8 cellular contexts compared by ENCODE assay signal in the genomic region with DNA sequence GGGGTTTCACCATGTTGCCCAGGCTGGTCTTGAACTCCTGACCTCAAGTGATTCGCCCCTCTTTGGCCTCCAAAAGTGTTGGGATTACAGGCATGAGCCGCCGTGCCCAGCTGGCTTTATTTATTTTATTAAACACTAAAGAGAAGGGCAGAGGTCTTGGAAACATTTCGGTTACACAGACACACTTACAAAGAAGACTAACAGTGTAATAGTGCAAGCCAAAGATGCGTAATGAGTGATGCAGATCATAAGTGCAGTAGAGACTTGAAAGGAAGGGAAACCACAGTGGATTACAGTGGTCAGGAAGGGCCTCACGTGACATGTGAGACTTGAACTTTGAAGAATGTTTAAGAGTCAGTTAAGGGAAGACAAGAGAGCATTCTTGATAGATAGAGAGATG. TPM values are rescaled to one million over a fixed set of nuclear protein-coding genes. Genes with fewer than 3 reads are reported as not detected.
DNase-seq lines count a peak whose midpoint lies in the region; ATAC-seq and TF ChIP-seq lines count a peak whose summit lies in the region.

No MANE protein-coding gene starts in this region.

- peaks cover 5% of the 10 kb centered on the region for H3K9me3 Mint-ChIP-seq in CD4-positive, alpha-beta T cell
- no peaks in the 10 kb centered on the region for H3K9me3 Mint-ChIP-seq in activated naive CD4-positive, alpha-beta T cell treated with anti-CD3 and anti-CD28 coated beads for 36 hours
- H3K9me3 Mint-ChIP-seq in endothelial cell (ENCODE audit: unreplicated experiment) = no peaks in the 10 kb centered on the region

- peak; percentile 98 for ATAC-seq in CD4-positive, alpha-beta T cell (ENCODE audit: poor library complexity)
- peak; percentile 83 for ATAC-seq in GM21825 (IDR thresholded peaks at IDR 0.05; ENCODE audit: unreplicated experiment)
- no peak for ATAC-seq in left colon

- POLR2A ChIA-PET in CD4-positive, alpha-beta T cell (lab: Charles Lee) = interaction anchor here (0.9 to 2.2 kb wide), 4 partner anchors 12 to 398 kb away, joined by 3 to 16 read pairs (median 6); partner anchors contain the start of genes CDK17 and LTA4H

- H3K4me3 ChIP-seq in Peyer's patch (no peak overlapping the region), skeletal muscle cell (ENCODE audit: low read depth, low read length) (no peak overlapping the region)

- peak overlapping the region; percentile 75 for H3K27ac Mint-ChIP-seq in CD4-positive, alpha-beta T cell
- H3K27ac Mint-ChIP-seq in activated naive CD4-positive, alpha-beta T cell treated with anti-CD3 and anti-CD28 coated beads for 36 hours = peak overlapping the region; percentile 48
- H3K27ac Mint-ChIP-seq in endothelial cell (ENCODE audit: unreplicated experiment) = no peak overlapping the region

- no peaks in the 10 kb centered on the region for H3K27me3 ChIP-seq in CD4-positive, alpha-beta T cell (ENCODE audit: control insufficient read depth, insufficient read depth, low read length)
- no peaks in the 10 kb centered on the region for H3K27me3 ChIP-seq in Peyer's patch

- TF ChIP-seq CTCF in CD4-positive, alpha-beta T cell (IDR thresholded peaks at IDR 0.05) = no peak
- no peak for TF ChIP-seq CTCF in Peyer's patch (IDR thresholded peaks at IDR 0.05)
- TF ChIP-seq CTCF in endothelial cell (IDR thresholded peaks at IDR 0.05; ENCODE audit: unreplicated experiment) = no peak

- H3K4me1 Mint-ChIP-seq in CD4-positive, alpha-beta T cell (ENCODE audit: low read depth) = peaks cover 26% of the 10 kb centered on the region
- H3K4me1 Mint-ChIP-seq in activated naive CD4-positive, alpha-beta T cell treated with anti-CD3 and anti-CD28 coated beads for 36 hours (ENCODE audit: low read depth) = peaks cover 17% of the 10 kb centered on the region
- peaks cover 14% of the 10 kb centered on the region for H3K4me1 Mint-ChIP-seq in endothelial cell (ENCODE audit: unreplicated experiment)

- no peaks in the 10 kb centered on the region for H3K36me3 ChIP-seq in Peyer's patch

- H3K9me3 ChIP-seq in CD4-positive, alpha-beta T cell (ENCODE audit: control insufficient read depth, low read length) = no peaks in the 10 kb centered on the region
- no peaks in the 10 kb centered on the region for H3K9me3 ChIP-seq in Peyer's patch

- no peaks in the 10 kb centered on the region for H3K27me3 Mint-ChIP-seq in CD4-positive, alpha-beta T cell
- no peaks in the 10 kb centered on the region for H3K27me3 Mint-ChIP-seq in activated naive CD4-positive, alpha-beta T cell treated with anti-CD3 and anti-CD28 coated beads for 36 hours (ENCODE audit: low read depth)
- peaks cover 2% of the 10 kb centered on the region for H3K27me3 Mint-ChIP-seq in endothelial cell (ENCODE audit: unreplicated experiment)

- no peaks in the 10 kb centered on the region for H3K36me3 Mint-ChIP-seq in CD4-positive, alpha-beta T cell (ENCODE audit: low read depth)
- no peaks in the 10 kb centered on the region for H3K36me3 Mint-ChIP-seq in activated naive CD4-positive, alpha-beta T cell treated with anti-CD3 and anti-CD28 coated beads for 36 hours (ENCODE audit: low read depth)
- H3K36me3 Mint-ChIP-seq in endothelial cell (ENCODE audit: low read depth, unreplicated experiment) = no peaks in the 10 kb centered on the region

- H3K27ac ChIP-seq in CD4-positive, alpha-beta T cell (ENCODE audit: low read depth, low read length) = peak overlapping the region; percentile 50
- H3K27ac ChIP-seq in Peyer's patch = peak overlapping the region in 3 of 4 donors; percentile 43 to 59 (median 52)

- H3K4me1 ChIP-seq in Peyer's patch = no peaks in the 10 kb centered on the region

- peak; percentile 37 to 77 (median 46) for DNase-seq in CD4-positive, alpha-beta T cell
- DNase-seq in Peyer's patch (peak in 2 of 3 donors; percentile 79 to 87), skeletal muscle cell (ENCODE audit: low read depth) (peak; percentile 97), left colon (no peak), endothelial cell (ENCODE audit: low spot score) (no peak), hypothalamus (lab: John Stamatoyannopoulos, UW) (no peak)
- DNase-seq in activated naive CD4-positive, alpha-beta T cell treated with anti-CD3 and anti-CD28 coated beads for 36 hours = peak; percentile 91

- peak overlapping the region; percentile 52 for H3K4me3 Mint-ChIP-seq in CD4-positive, alpha-beta T cell
- H3K4me3 Mint-ChIP-seq in activated naive CD4-positive, alpha-beta T cell treated with anti-CD3 and anti-CD28 coated beads for 36 hours = no peak overlapping the region
- no peak overlapping the region for H3K4me3 Mint-ChIP-seq in endothelial cell (ENCODE audit: unreplicated experiment)

- TF ChIP-seq POLR2A in Peyer's patch (IDR thresholded peaks at IDR 0.05) = no peak

- intact Hi-C loops in CD4-positive, alpha-beta T cell (cut with DNase I, micrococcal nuclease) = loop anchor here in 1 of 2 experiments (1.0 kb wide), 3 partner anchors 11 to 55 kb away; partner anchors contain the start of genes CDK17 and CFAP54
- intact Hi-C loops in activated naive CD4-positive, alpha-beta T cell treated with anti-CD3 and anti-CD28 coated beads for 36 hours (cut with micrococcal nuclease) = loop anchor here (1.0 to 2.0 kb wide), 7 partner anchors 9 to 387 kb away; partner anchors contain the start of genes CDK17 and CFAP54
- intact Hi-C loops in left colon (cut with DNase I, micrococcal nuclease) = no loop called here

- CTCF ChIA-PET in CD4-positive, alpha-beta T cell (lab: Charles Lee) = interaction anchor here (0.5 to 2.2 kb wide), 9 partner anchors 9 to 388 kb away, joined by 3 to 9 read pairs (median 3); partner anchors contain the start of gene CDK17
- CTCF ChIA-PET in activated naive CD4-positive, alpha-beta T cell treated with anti-CD3 and anti-CD28 coated beads for 36 hours (lab: Charles Lee) = interaction anchor here (0.6 to 1.0 kb wide), 2 partner anchors 67 to 83 kb away, joined by 3 read pairs; no protein-coding TSS in a partner anchor

RNA-seq across cellular contexts. Expression of gene CDK17, which starts 33.9 kb away (rescaled TPM):
- total RNA-seq in CD4-positive, alpha-beta T cell = 100 to 1,000 TPM; 112 to 113 TPM
- 100 to 1,000 TPM in 1 of 4 donors, 10 to 100 TPM in 3; 41.2 to 126 (median 45.7) TPM for total RNA-seq in Peyer's patch
- total RNA-seq in activated naive CD4-positive, alpha-beta T cell treated with anti-CD3 and anti-CD28 coated beads for 36 hours = 10 to 100 TPM; 41.4 to 45.8 TPM
- total RNA-seq in left colon = 10 to 100 TPM; 20.6 to 21.0 TPM
- 112 TPM for total RNA-seq in endothelial cell (ENCODE audit: unreplicated experiment)

RNA-seq across cellular contexts. Expression of gene CFAP54, which starts 55.3 kb away (rescaled TPM):
- under 1 TPM; 0.20 to 0.22 TPM for total RNA-seq in CD4-positive, alpha-beta T cell
- total RNA-seq in Peyer's patch (1 to 10 TPM in 1 of 4 donors, under 1 TPM in 2, not detected in 1; 0.80 to 2.7 (median 0.83) TPM), left colon (under 1 TPM; 0.53 to 0.64 TPM), endothelial cell (ENCODE audit: unreplicated experiment) (2.5 TPM)
- under 1 TPM; 0.38 to 0.64 TPM for total RNA-seq in activated naive CD4-positive, alpha-beta T cell treated with anti-CD3 and anti-CD28 coated beads for 36 hours

Comparison
In these comparisons a context has a peak if more than half of its experiments do, and no peak if none do; other contexts are left out.
1. DNase-seq: peak in CD4-positive, alpha-beta T cell (10 of 10), Peyer's patch (2 of 3), activated naive CD4-positive, alpha-beta T cell treated with anti-CD3 and anti-CD28 coated beads for 36 hours (single experiment) and skeletal muscle cell (single experiment); none in left colon (0 of 2), endothelial cell (single experiment) and hypothalamus (0 of 51).